In the genomic region with DNA sequence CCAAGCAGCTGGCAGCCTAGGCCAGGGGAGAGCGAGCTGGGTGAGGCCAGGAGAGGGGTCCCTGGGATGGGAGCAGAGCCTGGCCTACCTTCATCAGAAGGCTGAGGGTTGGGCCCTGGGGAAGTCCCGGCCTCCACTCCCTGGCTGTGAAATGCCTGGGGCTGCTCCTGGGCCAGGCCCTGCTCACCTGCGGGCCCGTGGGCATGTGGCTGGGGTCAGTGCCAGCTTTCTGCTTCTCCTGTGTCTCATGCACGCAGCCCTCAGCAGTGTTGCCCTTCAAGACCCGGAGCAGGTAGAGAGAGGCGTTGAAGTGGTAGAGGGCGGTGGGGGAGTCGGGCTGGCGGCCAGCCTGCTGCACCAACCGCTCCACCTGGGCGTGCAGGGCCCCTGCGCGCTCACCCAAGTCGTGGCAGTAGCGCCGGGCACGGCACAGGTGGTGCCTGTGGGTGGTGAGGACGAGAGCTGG, we compare ENCODE assay signal across 14 cellular contexts. TPM values are rescaled to one million over a fixed set of nuclear protein-coding genes. Genes with fewer than 3 reads are reported as not detected.
"Had no signal": no experiment of that assay in that cellular context is flagged by ENCODE, and none has a peak within 500 bp of the region (broad histone marks: within the 10 kb centered on the region; RNA-seq: fewer than 3 reads in every experiment).

No MANE protein-coding gene starts in this region.

- H3K9me3 Mint-ChIP-seq: activated T-helper 1 cell treated with anti-CD3 and anti-CD28 coated beads, Interleukin-12 subunit alpha, Interleukin-12 subunit beta, Interleukin-2, Interleukin-4 antibody, amounts not matched to agents 30 ng/mL and 10 ng/mL and 1 ng/mL, durations not matched to agents 14 hours and 24 hours and 36 hours; natural killer cell had no signal

- DNase-seq: activated CD4-positive, CD25-positive, alpha-beta regulatory T cell treated with anti-CD3 and anti-CD28 coated beads, Interleukin-2, amount 50 U/mL, for 72 hours; activated naive CD4-positive, alpha-beta T cell treated with Interleukin-2 at 50 U/mL for 16 hours; mesendoderm; natural killer cell; stimulated activated CD4-positive, alpha-beta T cell treated with anti-CD3 and anti-CD28 coated beads, Interleukin-15, amount 100 ng/mL, for 24 hours; stimulated activated CD4-positive, alpha-beta T cell treated with anti-CD3 and anti-CD28 coated beads, Interleukin-4, amount 100 ng/mL, for 1 hour; stimulated activated naive CD4-positive, alpha-beta T cell; T-helper 1 cell; trophoblast cell had no signal

- H3K9me3 ChIP-seq: esophagus muscularis mucosa had no signal

- H3K27me3 ChIP-seq: cardiac muscle cell, esophagus muscularis mucosa had no signal

- H3K27ac ChIP-seq: cardiac muscle cell had no signal

- H3K36me3 Mint-ChIP-seq: natural killer cell had no signal

- H3K27ac Mint-ChIP-seq: activated T-helper 1 cell treated with anti-CD3 and anti-CD28 coated beads, Interleukin-12 subunit alpha, Interleukin-12 subunit beta, Interleukin-2, Interleukin-4 antibody, amounts not matched to agents 30 ng/mL and 10 ng/mL and 1 ng/mL, durations not matched to agents 14 hours and 24 hours and 36 hours; natural killer cell had no signal

- H3K4me3 ChIP-seq: cardiac muscle cell, esophagus muscularis mucosa had no signal

- H3K4me3 Mint-ChIP-seq: activated T-helper 1 cell treated with anti-CD3 and anti-CD28 coated beads, Interleukin-12 subunit alpha, Interleukin-12 subunit beta, Interleukin-2, Interleukin-4 antibody, amounts not matched to agents 30 ng/mL and 10 ng/mL and 1 ng/mL, durations not matched to agents 14 hours and 24 hours and 36 hours; natural killer cell had no signal

RNA-seq across cellular contexts. Expression of gene GGT6, which starts 17.6 kb away (rescaled TPM):
- total RNA-seq: activated CD8-positive, alpha-beta memory T cell treated with anti-CD3 and anti-CD28 coated beads for 36 hours; activated T-helper 1 cell treated with anti-CD3 and anti-CD28 coated beads, Interleukin-12 subunit alpha, Interleukin-12 subunit beta, Interleukin-2, Interleukin-4 antibody, amounts not matched to agents 30 ng/mL and 10 ng/mL and 1 ng/mL, durations not matched to agents 14 hours and 24 hours and 36 hours; cardiac muscle cell; esophagus muscularis mucosa; natural killer cell; skeletal muscle tissue had no signal
- polyA plus RNA-seq: cardiac muscle cell had no signal

RNA-seq across cellular contexts. Expression of gene SMTNL2, which starts 41.6 kb away (rescaled TPM):
- total RNA-seq: activated CD8-positive, alpha-beta memory T cell treated with anti-CD3 and anti-CD28 coated beads for 36 hours; activated T-helper 1 cell treated with anti-CD3 and anti-CD28 coated beads, Interleukin-12 subunit alpha, Interleukin-12 subunit beta, Interleukin-2, Interleukin-4 antibody, amounts not matched to agents 30 ng/mL and 10 ng/mL and 1 ng/mL, durations not matched to agents 14 hours and 24 hours and 36 hours; natural killer cell had no signal

RNA-seq across cellular contexts. Expression of gene SPNS2, which starts 44.1 kb away (rescaled TPM):
- total RNA-seq: activated T-helper 1 cell treated with anti-CD3 and anti-CD28 coated beads, Interleukin-12 subunit alpha, Interleukin-12 subunit beta, Interleukin-2, Interleukin-4 antibody, amounts not matched to agents 30 ng/mL and 10 ng/mL and 1 ng/mL, durations not matched to agents 14 hours and 24 hours and 36 hours had no signal
